Comparison of ENCODE assay signal across 7 cellular contexts in the genomic region with DNA sequence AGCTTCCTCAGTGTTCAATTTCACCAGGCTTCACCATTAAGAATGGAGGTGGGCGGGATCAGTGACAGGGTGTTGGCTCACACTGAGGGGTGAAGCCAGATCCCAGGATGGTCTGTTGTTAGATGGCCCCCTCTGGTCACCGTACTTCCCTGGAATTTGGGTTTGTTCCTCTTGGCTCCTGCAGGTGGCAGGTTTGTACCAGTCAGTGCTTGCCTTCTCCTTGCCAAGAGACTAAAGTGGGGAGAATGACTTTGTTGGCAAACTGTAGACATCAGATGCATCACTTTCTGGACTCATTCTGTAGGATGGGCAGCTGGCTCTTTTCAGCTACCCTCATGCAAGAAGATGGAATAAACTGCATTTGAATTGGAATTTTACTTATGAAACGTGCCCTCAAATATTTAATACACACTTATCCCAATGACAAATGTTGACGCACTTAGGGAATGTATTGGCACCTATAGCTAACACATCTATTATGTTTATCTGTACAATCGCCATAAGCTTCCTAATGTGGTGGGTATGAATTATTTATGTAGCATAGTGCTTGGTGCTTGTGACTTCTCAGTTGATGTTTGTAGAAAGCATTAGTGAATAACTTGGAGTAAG.
DNase-seq lines count a peak whose midpoint lies in the region; ATAC-seq and TF ChIP-seq lines count a peak whose summit lies in the region.

No MANE protein-coding gene starts in this region.

- peaks cover 4% of the 10 kb centered on the region for H3K9me3 Mint-ChIP-seq in nephron progenitor cell

- POLR2A ChIA-PET in HEK293 (lab: Yijun Ruan, JAX), result no interaction called here

- CTCF ChIA-PET in HEK293 (lab: Yijun Ruan, JAX), result interaction anchor here (0.6 to 4.0 kb wide), 36 partner anchors 8 to 1994 kb away, joined by 3 to 29 read pairs (median 3); a partner anchor contains a TSS

- TF ChIP-seq POLR2A in erythroblast (IDR thresholded peaks at IDR 0.05; ENCODE audit: low read length), result no peak

- TF ChIP-seq CTCF in HEK293 (tag by site-specific recombination; IDR thresholded peaks at IDR 0.05), result peak; percentile 69
- peak; percentile 45 for TF ChIP-seq CTCF in nephron progenitor cell (IDR thresholded peaks at IDR 0.05)

- no peaks in the 10 kb centered on the region for H3K4me1 ChIP-seq in HEK293 (ENCODE audit: control insufficient read depth, insufficient read depth, low read length)

- no peak for ATAC-seq in GM21423 (IDR thresholded peaks at IDR 0.05; ENCODE audit: unreplicated experiment)
- no peak for ATAC-seq in GM21786 (IDR thresholded peaks at IDR 0.05; ENCODE audit: unreplicated experiment)

- no peaks in the 10 kb centered on the region for H3K36me3 Mint-ChIP-seq in nephron progenitor cell (ENCODE audit: low read depth)

- H3K27ac ChIP-seq in HEK293 (ENCODE audit: extremely low read depth, low read depth, low read length), result no peak overlapping the region

- no peaks in the 10 kb centered on the region for H3K36me3 ChIP-seq in HEK293 (ENCODE audit: control insufficient read depth in 2 of 2, insufficient read depth in 1 of 2, low read length in 2 of 2)

- DNase-seq in DMS53 (lab: John Stamatoyannopoulos, UW) (peak; percentile 77), RPMI8226 (peak; percentile 62), erythroblast (lab: John Stamatoyannopoulos, UW) (peak; percentile 49 to 67), nephron progenitor cell (peak; percentile 45)

- no peaks in the 10 kb centered on the region for H3K9me3 ChIP-seq in HEK293 (ENCODE audit: control insufficient read depth, insufficient read depth, low read depth, low read length)

- peaks cover 4% of the 10 kb centered on the region for H3K4me1 Mint-ChIP-seq in nephron progenitor cell

- H3K27me3 Mint-ChIP-seq in nephron progenitor cell (ENCODE audit: low read depth, poor library complexity), result no peaks in the 10 kb centered on the region

- H3K27ac Mint-ChIP-seq in nephron progenitor cell, result no peak overlapping the region

- no peak overlapping the region for H3K4me3 Mint-ChIP-seq in nephron progenitor cell

- H3K4me3 ChIP-seq in HEK293 (ENCODE audit: low read depth, low read length), result no peak overlapping the region

TF ChIP-seq in HEK293, 187 proteins besides CTCF, POLR2A, EP300 and RAD21:
- TF ChIP-seq, protein P1, sequence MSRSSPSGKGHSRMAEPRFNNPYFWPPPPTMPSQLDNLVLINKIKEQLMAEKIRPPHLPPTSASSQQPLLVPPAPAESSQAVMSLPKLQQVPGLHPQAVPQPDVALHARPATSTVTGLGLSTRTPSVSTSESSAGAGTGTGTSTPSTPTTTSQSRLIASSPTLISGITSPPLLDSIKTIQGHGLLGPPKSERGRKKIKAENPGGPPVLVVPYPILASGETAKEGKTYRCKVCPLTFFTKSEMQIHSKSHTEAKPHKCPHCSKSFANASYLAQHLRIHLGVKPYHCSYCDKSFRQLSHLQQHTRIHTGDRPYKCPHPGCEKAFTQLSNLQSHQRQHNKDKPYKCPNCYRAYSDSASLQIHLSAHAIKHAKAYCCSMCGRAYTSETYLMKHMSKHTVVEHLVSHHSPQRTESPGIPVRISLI (tag by site-specific recombination; IDR thresholded peaks at IDR 0.05), result no peak
- TF ChIP-seq ZNF776 (tag by site-specific recombination; IDR thresholded peaks at IDR 0.05; ENCODE audit: borderline replicate concordance) (no peak), ZNF341 (tag by site-specific recombination; IDR thresholded peaks at IDR 0.05; ENCODE audit: low read depth) (no peak), ZNF777 (tag by site-specific recombination; IDR thresholded peaks at IDR 0.05; ENCODE audit: borderline replicate concordance) (no peak), ZNF292 (tag by site-specific recombination; IDR thresholded peaks at IDR 0.05; ENCODE audit: borderline replicate concordance, low read depth) (no peak), ZNF24 (tag by site-specific recombination; IDR thresholded peaks at IDR 0.05) (no peak), ZNF654 (tag by site-specific recombination; IDR thresholded peaks at IDR 0.05; ENCODE audit: low read depth) (peak; percentile 69), ZNF670 (tag by site-specific recombination; IDR thresholded peaks at IDR 0.05; ENCODE audit: low read depth) (no peak), OVOL3 (tag by site-specific recombination; IDR thresholded peaks at IDR 0.05) (no peak), ZBTB7A (tag by site-specific recombination; IDR thresholded peaks at IDR 0.05; ENCODE audit: low read depth) (no peak), ZEB2 (tag by site-specific recombination; IDR thresholded peaks at IDR 0.05) (no peak), ZNF76 (tag by site-specific recombination; IDR thresholded peaks at IDR 0.05; ENCODE audit: borderline replicate concordance, low read depth) (no peak), HOXD13 (CRISPR knock-in tag; IDR thresholded peaks at IDR 0.05; ENCODE audit: borderline replicate concordance) (no peak), ZBTB20 (tag by site-specific recombination; IDR thresholded peaks at IDR 0.05) (no peak), ZNF529 (tag by site-specific recombination; IDR thresholded peaks at IDR 0.05; ENCODE audit: insufficient replicate concordance) (no peak), ZNF2 (tag by site-specific recombination; IDR thresholded peaks at IDR 0.05) (peak; percentile 55; the same call in 1 of the 2 replicates)
- TF ChIP-seq, protein P2, sequence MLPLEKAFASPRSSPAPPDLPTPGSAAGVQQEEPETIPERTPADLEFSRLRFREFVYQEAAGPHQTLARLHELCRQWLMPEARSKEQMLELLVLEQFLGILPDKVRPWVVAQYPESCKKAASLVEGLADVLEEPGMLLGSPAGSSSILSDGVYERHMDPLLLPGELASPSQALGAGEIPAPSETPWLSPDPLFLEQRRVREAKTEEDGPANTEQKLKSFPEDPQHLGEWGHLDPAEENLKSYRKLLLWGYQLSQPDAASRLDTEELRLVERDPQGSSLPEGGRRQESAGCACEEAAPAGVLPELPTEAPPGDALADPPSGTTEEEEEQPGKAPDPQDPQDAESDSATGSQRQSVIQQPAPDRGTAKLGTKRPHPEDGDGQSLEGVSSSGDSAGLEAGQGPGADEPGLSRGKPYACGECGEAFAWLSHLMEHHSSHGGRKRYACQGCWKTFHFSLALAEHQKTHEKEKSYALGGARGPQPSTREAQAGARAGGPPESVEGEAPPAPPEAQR (tag by site-specific recombination; IDR thresholded peaks at IDR 0.05), result no peak
- TF ChIP-seq, protein P3, sequence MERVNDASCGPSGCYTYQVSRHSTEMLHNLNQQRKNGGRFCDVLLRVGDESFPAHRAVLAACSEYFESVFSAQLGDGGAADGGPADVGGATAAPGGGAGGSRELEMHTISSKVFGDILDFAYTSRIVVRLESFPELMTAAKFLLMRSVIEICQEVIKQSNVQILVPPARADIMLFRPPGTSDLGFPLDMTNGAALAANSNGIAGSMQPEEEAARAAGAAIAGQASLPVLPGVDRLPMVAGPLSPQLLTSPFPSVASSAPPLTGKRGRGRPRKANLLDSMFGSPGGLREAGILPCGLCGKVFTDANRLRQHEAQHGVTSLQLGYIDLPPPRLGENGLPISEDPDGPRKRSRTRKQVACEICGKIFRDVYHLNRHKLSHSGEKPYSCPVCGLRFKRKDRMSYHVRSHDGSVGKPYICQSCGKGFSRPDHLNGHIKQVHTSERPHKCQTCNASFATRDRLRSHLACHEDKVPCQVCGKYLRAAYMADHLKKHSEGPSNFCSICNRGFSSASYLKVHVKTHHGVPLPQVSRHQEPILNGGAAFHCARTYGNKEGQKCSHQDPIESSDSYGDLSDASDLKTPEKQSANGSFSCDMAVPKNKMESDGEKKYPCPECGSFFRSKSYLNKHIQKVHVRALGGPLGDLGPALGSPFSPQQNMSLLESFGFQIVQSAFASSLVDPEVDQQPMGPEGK (tag by site-specific recombination; IDR thresholded peaks at IDR 0.05), result no peak
